10 cellular contexts compared by ENCODE assay signal in the genomic region with DNA sequence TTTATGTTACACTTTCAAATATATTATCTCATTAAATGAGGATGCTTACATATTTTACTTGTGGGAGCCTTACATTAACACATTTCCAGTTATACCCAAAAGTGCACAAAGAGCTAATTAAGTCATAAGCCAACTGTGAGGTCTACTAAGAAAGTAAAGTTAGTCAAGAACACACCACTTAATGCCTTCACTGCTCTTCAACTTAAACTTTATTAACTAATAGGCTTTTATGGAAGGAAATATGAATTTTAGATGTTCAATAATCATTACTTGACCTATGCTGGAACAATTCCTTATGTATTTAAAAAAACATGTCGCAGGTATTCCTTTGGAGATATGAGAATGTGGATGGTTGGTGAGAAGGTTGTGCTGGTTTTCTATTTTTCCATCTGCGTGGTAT. TPM values are rescaled to one million over a fixed set of nuclear protein-coding genes. Genes with fewer than 3 reads are reported as not detected.
A peak's percentile ranks its signal among the peaks of the same experiment; 100 is the strongest.
DNase-seq lines count a peak whose midpoint lies in the region; ATAC-seq and TF ChIP-seq lines count a peak whose summit lies in the region.
"Had no signal": no experiment of that assay in that cellular context is flagged by ENCODE, and none has a peak within 500 bp of the region (broad histone marks: within the 10 kb centered on the region; RNA-seq: fewer than 3 reads in every experiment).

No MANE protein-coding gene starts in this region.

- H3K9me3 ChIP-seq in Peyer's patch (no peaks in the 10 kb centered on the region), gastroesophageal sphincter (no peaks in the 10 kb centered on the region)
- H3K9me3 ChIP-seq: breast epithelium had no signal

- peaks cover 41% of the 10 kb centered on the region for H3K4me1 Mint-ChIP-seq in T-helper 1 cell treated with Interleukin-12 subunit alpha and Interleukin-12 subunit beta and Interleukin-4 antibody, amounts not matched to agents 30 μg/mL and 1 μg/mL, for 36 hours (ENCODE audit: low read depth)
- H3K4me1 Mint-ChIP-seq in stimulated activated memory B cell treated with anti-CD40 and anti-IgM and Interleukin-4, amounts not matched to agents 10 μg/mL and 1 μg/mL and 100 μg/mL, for 72 hours = peaks cover 44% of the 10 kb centered on the region

- 84 to 89% methylated on average over 2 of the region's 2 CpGs for whole genome bisulfite sequencing in gastroesophageal sphincter (ENCODE audit: low coverage in 1 of 2), 2 donors

- H3K36me3 Mint-ChIP-seq in T-helper 1 cell treated with Interleukin-12 subunit alpha and Interleukin-12 subunit beta and Interleukin-4 antibody, amounts not matched to agents 30 μg/mL and 1 μg/mL, for 36 hours (ENCODE audit: low read depth) = peaks cover 40% of the 10 kb centered on the region
- peaks cover 27% of the 10 kb centered on the region for H3K36me3 Mint-ChIP-seq in stimulated activated memory B cell treated with anti-CD40 and anti-IgM and Interleukin-4, amounts not matched to agents 10 μg/mL and 1 μg/mL and 100 μg/mL, for 72 hours

- H3K27me3 ChIP-seq in Peyer's patch (no peaks in the 10 kb centered on the region), gastroesophageal sphincter (peaks cover 47% of the 10 kb centered on the region)

- H3K36me3 ChIP-seq in Peyer's patch (no peaks in the 10 kb centered on the region), gastroesophageal sphincter (no peaks in the 10 kb centered on the region)
- H3K36me3 ChIP-seq: breast epithelium had no signal

- TF ChIP-seq POLR2A in Peyer's patch (IDR thresholded peaks at IDR 0.05) = no peak
- no peak for TF ChIP-seq POLR2A in gastroesophageal sphincter (IDR thresholded peaks at IDR 0.05)

- DNase-seq in T-helper 1 cell (no peak), Peyer's patch (no peak), NCI-H1436 treated with DMSO at 0.1 percent for 48 hours (lab: John Stamatoyannopoulos, UW) (no peak), nucleus accumbens (lab: John Stamatoyannopoulos, UW) (no peak)
- DNase-seq: NCI-H2107 had no signal

- peak overlapping the region in 3 of 4 donors; percentile 47 to 63 (median 53) for H3K4me3 ChIP-seq in Peyer's patch
- peak overlapping the region; percentile 40 to 50 for H3K4me3 ChIP-seq in gastroesophageal sphincter

- no peak for ATAC-seq in gastroesophageal sphincter
- ATAC-seq in stimulated activated memory B cell treated with anti-CD40 and anti-IgM and Interleukin-4, amounts not matched to agents 10 μg/mL and 1 μg/mL and 100 μg/mL, for 72 hours = no peak
- no peak for ATAC-seq in GM21619 (IDR thresholded peaks at IDR 0.05; ENCODE audit: unreplicated experiment)

- no peak for TF ChIP-seq EP300 in gastroesophageal sphincter (IDR thresholded peaks at IDR 0.05)

- H3K27ac ChIP-seq in Peyer's patch (peak overlapping the region; percentile 66 to 92 (median 84)), gastroesophageal sphincter (peak overlapping the region in 1 of 4 donors; percentile 80)

- TF ChIP-seq CTCF in Peyer's patch (IDR thresholded peaks at IDR 0.05) (no peak), gastroesophageal sphincter (IDR thresholded peaks at IDR 0.05) (no peak)

- H3K4me1 ChIP-seq in Peyer's patch (peaks cover 0 to 6% (median 0%) of the 10 kb centered on the region in 4 donors), gastroesophageal sphincter (peaks cover 0 to 14% (median 0%) of the 10 kb centered on the region in 3 donors)
- H3K4me1 ChIP-seq: breast epithelium had no signal

- H3K4me3 Mint-ChIP-seq in T-helper 1 cell treated with Interleukin-12 subunit alpha and Interleukin-12 subunit beta and Interleukin-4 antibody, amounts not matched to agents 30 μg/mL and 1 μg/mL, for 36 hours = peak overlapping the region; percentile 99
- H3K4me3 Mint-ChIP-seq in stimulated activated memory B cell treated with anti-CD40 and anti-IgM and Interleukin-4, amounts not matched to agents 10 μg/mL and 1 μg/mL and 100 μg/mL, for 72 hours = peak overlapping the region; percentile 98

- H3K9me3 Mint-ChIP-seq in T-helper 1 cell treated with Interleukin-12 subunit alpha and Interleukin-12 subunit beta and Interleukin-4 antibody, amounts not matched to agents 30 μg/mL and 1 μg/mL, for 36 hours = no peaks in the 10 kb centered on the region
- no peaks in the 10 kb centered on the region for H3K9me3 Mint-ChIP-seq in stimulated activated memory B cell treated with anti-CD40 and anti-IgM and Interleukin-4, amounts not matched to agents 10 μg/mL and 1 μg/mL and 100 μg/mL, for 72 hours

- no peaks in the 10 kb centered on the region for H3K27me3 Mint-ChIP-seq in T-helper 1 cell treated with Interleukin-12 subunit alpha and Interleukin-12 subunit beta and Interleukin-4 antibody, amounts not matched to agents 30 μg/mL and 1 μg/mL, for 36 hours (ENCODE audit: low read depth)
- H3K27me3 Mint-ChIP-seq in stimulated activated memory B cell treated with anti-CD40 and anti-IgM and Interleukin-4, amounts not matched to agents 10 μg/mL and 1 μg/mL and 100 μg/mL, for 72 hours = no peaks in the 10 kb centered on the region

- H3K27ac Mint-ChIP-seq in T-helper 1 cell treated with Interleukin-12 subunit alpha and Interleukin-12 subunit beta and Interleukin-4 antibody, amounts not matched to agents 30 μg/mL and 1 μg/mL, for 36 hours = peak overlapping the region; percentile 98
- H3K27ac Mint-ChIP-seq in stimulated activated memory B cell treated with anti-CD40 and anti-IgM and Interleukin-4, amounts not matched to agents 10 μg/mL and 1 μg/mL and 100 μg/mL, for 72 hours = peak overlapping the region; percentile 97

RNA-seq across cellular contexts. Expression of a gene that starts 3.4 kb away (rescaled TPM):
- total RNA-seq in Peyer's patch = 10 to 100 TPM in 1 of 4 donors, 1 to 10 TPM in 3; 1.1 to 27.2 (median 3.0) TPM
- total RNA-seq in gastroesophageal sphincter = 1 to 10 TPM; 1.1 to 3.9 (median 2.9) TPM
